Comparison of ENCODE assay signal across 8 cellular contexts in genomic region chr15:69760890-69761568, GRCh38.
DNase-seq lines count a peak whose midpoint lies in the region; ATAC-seq, FAIRE-seq and TF ChIP-seq lines count a peak whose summit lies in the region.

No MANE protein-coding gene starts in this region.

- H3K9me3 ChIP-seq in pancreas (no peaks in the 10 kb centered on the region), upper lobe of right lung (no peaks in the 10 kb centered on the region)

- H3K27me3 ChIP-seq in pancreas: no peaks in the 10 kb centered on the region
- H3K27me3 ChIP-seq in upper lobe of right lung: no peaks in the 10 kb centered on the region

- intact Hi-C loops in pancreas (cut with DNase I) (no loop called here), upper lobe of right lung (cut with DNase I) (no loop called here)

- WGBS in pancreas, 2 donors: 57 to 60% methylated on average over 7 of the region's 7 CpGs

- H3K4me3 ChIP-seq in pancreas (no peak overlapping the region), upper lobe of right lung (no peak overlapping the region)

- no peak for FAIRE-seq in pancreas (lab: Jason Lieb, UNC)

- ATAC-seq in GM21723 (IDR thresholded peaks at IDR 0.05; ENCODE audit: unreplicated experiment): peak; percentile 68
- ATAC-seq in pancreas: peak in 3 of 4 donors; percentile 64 to 87 (median 84)
- peak; percentile 81 for ATAC-seq in upper lobe of right lung

- peak; percentile 96 for DNase-seq in AG20443 (ENCODE audit: low spot score)
- DNase-seq in NCI-H226: peak; percentile 100
- peak; percentile 83 for DNase-seq in activated CD8-positive, alpha-beta memory T cell treated with anti-CD3 and anti-CD28 coated beads for 24 hours
- peak; percentile 65 for DNase-seq in epidermal melanocyte (ENCODE audit: insufficient read length, low spot score)
- DNase-seq in pancreas: peak in 1 of 6 donors; percentile 38
- DNase-seq in upper lobe of right lung: no peak
- no peak for DNase-seq in cerebellum (ENCODE audit: low spot score)

- TF ChIP-seq CTCF in pancreas (IDR thresholded peaks at IDR 0.05) (no peak), upper lobe of right lung (IDR thresholded peaks at IDR 0.05) (no peak)

- H3K27ac ChIP-seq in pancreas (peak overlapping the region in 1 of 4 donors; percentile 50), upper lobe of right lung (peak overlapping the region; percentile 65)

- H3K4me1 ChIP-seq in pancreas (peaks cover 0 to 3% (median 0%) of the 10 kb centered on the region in 3 donors), upper lobe of right lung (peaks cover 27% of the 10 kb centered on the region)

- H3K36me3 ChIP-seq in pancreas: no peaks in the 10 kb centered on the region
- H3K36me3 ChIP-seq in upper lobe of right lung: no peaks in the 10 kb centered on the region

Comparison
In these comparisons a context has a peak if more than half of its experiments do, and no peak if none do; other contexts are left out.
1. DNase-seq: peak in AG20443 (single experiment), NCI-H226 (single experiment), activated CD8-positive, alpha-beta memory T cell treated with anti-CD3 and anti-CD28 coated beads for 24 hours (single experiment) and epidermal melanocyte (single experiment); none in upper lobe of right lung (single experiment) and cerebellum (single experiment).
2. Peak in every context shown above with its lines, with median percentiles within 50 percentile points of each other: ATAC-seq.